In the genomic region with DNA sequence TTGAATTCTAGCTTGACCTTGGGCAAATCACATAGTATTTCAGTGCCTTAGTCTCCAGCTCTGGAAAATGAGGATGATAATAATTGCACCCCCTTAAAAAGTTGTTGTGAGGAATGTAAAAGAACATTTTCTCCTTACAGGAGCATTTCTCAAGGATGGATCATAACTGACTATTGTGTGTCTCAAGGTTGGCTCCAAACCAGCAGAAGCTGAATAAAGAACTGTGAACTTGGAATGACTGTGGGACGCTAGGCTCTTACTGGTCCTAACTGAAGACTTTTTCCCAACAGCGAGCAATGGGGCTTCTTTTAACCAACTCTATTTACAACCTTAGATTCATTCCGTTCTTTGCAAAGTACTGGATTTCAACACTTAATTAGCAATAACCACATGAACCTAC, we compare ENCODE assay signal across 18 cellular contexts. TPM values are rescaled to one million over a fixed set of nuclear protein-coding genes. Genes with fewer than 3 reads are reported as not detected.
DNase-seq lines count a peak whose midpoint lies in the region; ATAC-seq and TF ChIP-seq lines count a peak whose summit lies in the region.
"Had no signal": no experiment of that assay in that cellular context is flagged by ENCODE, and none has a peak within 500 bp of the region (broad histone marks: within the 10 kb centered on the region; RNA-seq: fewer than 3 reads in every experiment).

No MANE protein-coding gene starts in this region.

- H3K9ac ChIP-seq in mesenchymal stem cell (ENCODE audit: low read length): peak overlapping the region; percentile 45
- H3K9ac ChIP-seq: BLaER1 had no signal

- no peak overlapping the region for H3K23ac ChIP-seq in mesenchymal stem cell (ENCODE audit: low read length in 2 of 2)

- H3K9me3 ChIP-seq in mesenchymal stem cell (ENCODE audit: control insufficient read depth, low read length): no peaks in the 10 kb centered on the region
- H3K9me3 ChIP-seq in lower lobe of right lung: no peaks in the 10 kb centered on the region
- H3K9me3 ChIP-seq: A549 had no signal

- ATAC-seq in lower lobe of right lung (no peak), GM19455 (IDR thresholded peaks at IDR 0.05; ENCODE audit: unreplicated experiment) (no peak)
- ATAC-seq: A549, HCT116, K562 had no signal

- H3K79me1 ChIP-seq in mesenchymal stem cell (replicated peaks; ENCODE audit: low read length, poor library complexity, severe bottlenecking): no peaks in the 10 kb centered on the region

- H3K4ac ChIP-seq in mesenchymal stem cell (ENCODE audit: low read depth in 1 of 2, low read length in 2 of 2): no peak overlapping the region

- no peak overlapping the region for H4K8ac ChIP-seq in mesenchymal stem cell (ENCODE audit: low read length)

- no peak overlapping the region for H2BK12ac ChIP-seq in mesenchymal stem cell (ENCODE audit: low read length in 2 of 2)

- H3K18ac ChIP-seq in mesenchymal stem cell (ENCODE audit: low read depth in 1 of 2, low read length in 2 of 2): no peak overlapping the region

- H4K91ac ChIP-seq in mesenchymal stem cell (ENCODE audit: low read length): no peak overlapping the region

- peaks cover 34% of the 10 kb centered on the region for H3K4me1 ChIP-seq in ACC112 (ENCODE audit: control insufficient read depth, insufficient read depth, low read length, unreplicated experiment)
- peaks cover 4% of the 10 kb centered on the region for H3K4me1 ChIP-seq in mesenchymal stem cell (ENCODE audit: control insufficient read depth, insufficient read depth, low read depth, low read length)
- H3K4me1 ChIP-seq in lower lobe of right lung: peaks cover 22% of the 10 kb centered on the region
- H3K4me1 ChIP-seq: BLaER1 had no signal

- no peak for TF ChIP-seq CTCF in lower lobe of right lung (IDR thresholded peaks at IDR 0.05)

- DNase-seq in ELR (ENCODE audit: low read depth) (peak; percentile 32), astrocyte of the hippocampus (ENCODE audit: low read depth, low spot score) (peak; percentile 39), mesenchymal stem cell (no peak), lower lobe of right lung (no peak), MV-4-11 (lab: John Stamatoyannopoulos, UW) (no peak)
- no peak for DNase-seq in activated CD4-positive, alpha-beta T cell treated with anti-CD3 and anti-CD28 coated beads, Interleukin-2, amount 50 U/mL, for 4 hours
- DNase-seq: CD8-positive, alpha-beta memory T cell; NCI-H1092; NCI-H1694 treated with DMSO at 0.1 percent for 48 hours; NCI-H446; PC-9 had no signal

- 95% methylated on average over 3 of the region's 3 CpGs for WGBS in mesenchymal stem cell

- H3K27ac ChIP-seq in ACC112 (ENCODE audit: low read depth, low read length) (peak overlapping the region; percentile 51), mesenchymal stem cell (ENCODE audit: low read length, poor library complexity, severe bottlenecking) (no peak overlapping the region), lower lobe of right lung (no peak overlapping the region)
- H3K27ac ChIP-seq: A549, BLaER1, HL-60, PC-9 had no signal

- H3K27me3 ChIP-seq in ACC112 (ENCODE audit: insufficient read depth, low read length) (no peaks in the 10 kb centered on the region), mesenchymal stem cell (ENCODE audit: control insufficient read depth in 1 of 2, insufficient read depth in 1 of 2, low read length in 2 of 2) (no peaks in the 10 kb centered on the region), lower lobe of right lung (ENCODE audit: low read depth) (no peaks in the 10 kb centered on the region)
- H3K27me3 ChIP-seq: BLaER1 had no signal

- intact Hi-C loops in lower lobe of right lung (cut with DNase I): loop anchor here (5.0 to 10.0 kb wide), 2 partner anchors 66 to 204 kb away; partner anchors contain the start of gene RFESD

- H2BK15ac ChIP-seq in mesenchymal stem cell (ENCODE audit: low read depth, poor library complexity, severe bottlenecking): no peak overlapping the region

- no peak overlapping the region for H3K4me2 ChIP-seq in mesenchymal stem cell (ENCODE audit: low read length, poor library complexity, severe bottlenecking)
- H3K4me2 ChIP-seq: A549, BLaER1, PC-9 had no signal

- H3K4me3 ChIP-seq in ACC112 (ENCODE audit: low read depth, low read length) (no peak overlapping the region), mesenchymal stem cell (ENCODE audit: insufficient read depth in 1 of 2, low read depth in 1 of 2, low read length in 2 of 2) (no peak overlapping the region), lower lobe of right lung (no peak overlapping the region)
- H3K4me3 ChIP-seq: A549, BLaER1, K562, PC-9 had no signal

- peak overlapping the region; percentile 15 for H2AFZ ChIP-seq in ACC112 (ENCODE audit: low read length, unreplicated experiment)
- H2AFZ ChIP-seq in mesenchymal stem cell (ENCODE audit: low read depth, low read length): no peak overlapping the region
- H2AFZ ChIP-seq: PC-9 had no signal

- H3K36me3 ChIP-seq in ACC112 (ENCODE audit: insufficient read depth, low read length): no peaks in the 10 kb centered on the region
- H3K36me3 ChIP-seq in mesenchymal stem cell (ENCODE audit: control insufficient read depth in 1 of 2, insufficient read depth in 2 of 2, low read depth in 1 of 2, low read length in 2 of 2): no peaks in the 10 kb centered on the region
- H3K36me3 ChIP-seq in lower lobe of right lung: no peaks in the 10 kb centered on the region
- H3K36me3 ChIP-seq: BLaER1 had no signal

- no peaks in the 10 kb centered on the region for H3K79me2 ChIP-seq in ACC112 (ENCODE audit: control insufficient read depth, insufficient read depth, low read length, unreplicated experiment)

- H3K14ac ChIP-seq in mesenchymal stem cell (ENCODE audit: low read length in 2 of 2): no peak overlapping the region

- no peak overlapping the region for H2AK5ac ChIP-seq in mesenchymal stem cell (ENCODE audit: low read length, severe bottlenecking)

- no peak overlapping the region for H2BK120ac ChIP-seq in mesenchymal stem cell (ENCODE audit: low read depth, low read length)

- no peak overlapping the region for H2BK5ac ChIP-seq in mesenchymal stem cell (ENCODE audit: low read depth, low read length, poor library complexity, severe bottlenecking)

RNA-seq across cellular contexts. Expression of gene GLRX, which starts 26.2 kb away (rescaled TPM):
- polyA plus RNA-seq in mesenchymal stem cell (2013, experiment 1 of 2): 137 TPM
- polyA plus RNA-seq in mesenchymal stem cell (2013, experiment 2 of 2): 143 TPM
- 115 TPM for total RNA-seq in lower lobe of right lung

Comparison
In these comparisons a context has a peak if more than half of its experiments do, and no peak if none do; other contexts are left out.
1. DNase-seq: peak in ELR (single experiment) and astrocyte of the hippocampus (single experiment); none in mesenchymal stem cell (single experiment), lower lobe of right lung (single experiment), activated CD4-positive, alpha-beta T cell treated with anti-CD3 and anti-CD28 coated beads, Interleukin-2, amount 50 U/mL, for 4 hours (0 of 2) and MV-4-11 (single experiment).